1 cellular context compared by ENCODE assay signal in the genomic region with DNA sequence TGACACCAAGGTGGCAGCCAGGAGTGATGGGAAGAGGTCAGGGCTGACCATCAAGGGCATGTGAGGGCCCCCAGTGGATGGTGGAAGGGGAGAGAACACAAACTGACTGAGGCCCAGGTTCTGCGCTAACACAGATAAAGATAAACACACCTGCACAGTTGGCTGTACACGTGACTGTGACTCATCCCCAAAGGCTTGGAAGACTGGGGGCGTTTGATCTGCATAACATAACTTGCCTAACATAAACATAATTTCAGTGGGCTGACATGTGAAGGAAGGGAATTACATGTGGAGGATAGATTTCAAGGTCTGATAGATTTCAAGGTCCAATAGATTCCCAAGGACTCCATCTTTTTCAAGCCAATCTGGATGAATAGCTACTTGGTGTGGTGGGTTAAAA.
TF ChIP-seq lines count a peak whose summit lies in the region.

No MANE protein-coding gene starts in this region.

TF ChIP-seq in IMR-90, 13 proteins besides CTCF, POLR2A, EP300 and RAD21:
- TF ChIP-seq CEBPB (IDR thresholded peaks at IDR 0.05; ENCODE audit: low read depth, low read length) (no peak), ELK1 (IDR thresholded peaks at IDR 0.05; ENCODE audit: borderline replicate concordance, low read depth, low read length) (no peak), FOS (IDR thresholded peaks at IDR 0.05; ENCODE audit: low read depth, low read length) (no peak), SMC3 (IDR thresholded peaks at IDR 0.05; ENCODE audit: low read depth, low read length) (no peak), CHD1 (IDR thresholded peaks at IDR 0.05; ENCODE audit: low read depth, low read length) (no peak), RFX5 (IDR thresholded peaks at IDR 0.05; ENCODE audit: low read depth, low read length) (no peak), USF2 (IDR thresholded peaks at IDR 0.05; ENCODE audit: low read depth, low read length) (no peak), MAZ (IDR thresholded peaks at IDR 0.05; ENCODE audit: borderline replicate concordance, low read depth, low read length) (no peak), MXI1 (IDR thresholded peaks at IDR 0.05; ENCODE audit: borderline replicate concordance, low read depth, low read length) (no peak), RCOR1 (IDR thresholded peaks at IDR 0.05; ENCODE audit: insufficient replicate concordance, low read length) (no peak)
